Comparison of ENCODE assay signal across 1 cellular context in genomic region chr11:6259638-6260019, GRCh38.
TF ChIP-seq lines count a peak whose summit lies in the region.

TSS of gene CCKBR (plus strand) at chr11:6259838. CDS start at chr11:6259929, 91 bp downstream.

TF ChIP-seq in HEK293, 187 proteins besides CTCF, POLR2A, EP300 and RAD21 (continued from another document):
- TF ChIP-seq ZBTB26 (tag by site-specific recombination; optimal IDR thresholded peaks at IDR 0.05) = peak; percentile 22
- TF ChIP-seq ZNF529 (tag by site-specific recombination; IDR thresholded peaks at IDR 0.05; ENCODE audit: insufficient replicate concordance) = no peak
- no peak for TF ChIP-seq ZNF596 (tag by site-specific recombination; IDR thresholded peaks at IDR 0.05)
- TF ChIP-seq SP3 (tag by site-specific recombination; IDR thresholded peaks at IDR 0.05) = peak; percentile 64
- TF ChIP-seq ZFP3 (tag by site-specific recombination; IDR thresholded peaks at IDR 0.05; ENCODE audit: low read depth) = no peak
- no peak for TF ChIP-seq ZNF133 (tag by site-specific recombination; IDR thresholded peaks at IDR 0.05)
- 0 out of 2 replicates have a peak, but pooled peaks have one; percentile 34 for TF ChIP-seq ZNF341 (tag by site-specific recombination; IDR thresholded peaks at IDR 0.05; ENCODE audit: low read depth)
- TF ChIP-seq PRDM1 (tag by site-specific recombination; IDR thresholded peaks at IDR 0.05) = no peak
- TF ChIP-seq ZNF768 (tag by site-specific recombination; IDR thresholded peaks at IDR 0.05) = no peak
- no peak for TF ChIP-seq ZNF549 (tag by site-specific recombination; IDR thresholded peaks at IDR 0.05)
- TF ChIP-seq REST (tag by site-specific recombination; IDR thresholded peaks at IDR 0.05) = no peak
- TF ChIP-seq MEIS1 (CRISPR knock-in tag; IDR thresholded peaks at IDR 0.05; ENCODE audit: borderline replicate concordance) = no peak
- TF ChIP-seq ZNF777 (tag by site-specific recombination; IDR thresholded peaks at IDR 0.05; ENCODE audit: borderline replicate concordance) = no peak
- no peak; the same call in 1 of the 2 replicates for TF ChIP-seq PATZ1 (tag by site-specific recombination; IDR thresholded peaks at IDR 0.05)
- no peak for TF ChIP-seq ZSCAN30 (tag by site-specific recombination; IDR thresholded peaks at IDR 0.05)
- no peak for TF ChIP-seq REPIN1 (tag by site-specific recombination; IDR thresholded peaks at IDR 0.05; ENCODE audit: low read depth)
- no peak for TF ChIP-seq ZNF354C (tag by site-specific recombination; IDR thresholded peaks at IDR 0.05; ENCODE audit: borderline replicate concordance, low read depth)
- TF ChIP-seq ZNF398 (tag by site-specific recombination; IDR thresholded peaks at IDR 0.05) = peak; percentile 36; the same call in 1 of the 2 replicates
- no peak for TF ChIP-seq ZNF239 (tag by site-specific recombination; IDR thresholded peaks at IDR 0.05)
- no peak for TF ChIP-seq ZNF510 (tag by site-specific recombination; IDR thresholded peaks at IDR 0.05; ENCODE audit: insufficient replicate concordance)
- TF ChIP-seq ZNF701 (tag by site-specific recombination; IDR thresholded peaks at IDR 0.05) = no peak
- TF ChIP-seq SP2 (tag by site-specific recombination; IDR thresholded peaks at IDR 0.05) = 0 out of 2 replicates have a peak, but pooled peaks have one; percentile 24
- TF ChIP-seq ZNF426 (tag by site-specific recombination; IDR thresholded peaks at IDR 0.05) = no peak
- TF ChIP-seq KLF17 (tag by site-specific recombination; IDR thresholded peaks at IDR 0.05) = no peak
- TF ChIP-seq PRDM10 (tag by site-specific recombination; IDR thresholded peaks at IDR 0.05) = no peak
- no peak for TF ChIP-seq RBAK (tag by site-specific recombination; IDR thresholded peaks at IDR 0.05)
- TF ChIP-seq ZNF791 (tag by site-specific recombination; IDR thresholded peaks at IDR 0.05) = no peak
- TF ChIP-seq ZNF830 (tag by site-specific recombination; IDR thresholded peaks at IDR 0.05; ENCODE audit: low read depth) = no peak
TF ChIP-seq in HEK293: peak in this region for 9.
